ENCODE assay signal across 9 cellular contexts in genomic region chr19:5803441-5803751, GRCh38. TPM values are rescaled to one million over a fixed set of nuclear protein-coding genes. Genes with fewer than 3 reads are reported as not detected.
DNase-seq lines count a peak whose midpoint lies in the region; ATAC-seq, FAIRE-seq and TF ChIP-seq lines count a peak whose summit lies in the region.
"Had no signal": no experiment of that assay in that cellular context is flagged by ENCODE, and none has a peak within 500 bp of the region (broad histone marks: within the 10 kb centered on the region; RNA-seq: fewer than 3 reads in every experiment).

No MANE protein-coding gene starts in this region.

- peaks cover 2 to 7% of the 10 kb centered on the region in 2 experiments for H3K27me3 ChIP-seq in endothelial cell of umbilical vein (ENCODE audit: control insufficient read depth in 2 of 2, insufficient read depth in 2 of 2, low read length in 2 of 2)
- peaks cover 0 to 83% (median 35%) of the 10 kb centered on the region in 3 donors for H3K27me3 ChIP-seq in psoas muscle (ENCODE audit: insufficient read depth in 3 of 3, low read length in 2 of 3)

- H3K9me3 ChIP-seq in endothelial cell of umbilical vein (replicated peaks; ENCODE audit: control insufficient read depth, insufficient read depth, low read length): no peaks in the 10 kb centered on the region
- H3K9me3 ChIP-seq in psoas muscle: no peaks in the 10 kb centered on the region

- no peak overlapping the region for H3K9ac ChIP-seq in endothelial cell of umbilical vein (replicated peaks; ENCODE audit: extremely low read depth, insufficient read depth, low read length)

- peaks cover 2% of the 10 kb centered on the region for H3K9me1 ChIP-seq in endothelial cell of umbilical vein (replicated peaks; ENCODE audit: control insufficient read depth, extremely low read depth, insufficient read depth, low read length)

- TF ChIP-seq POLR2A in GM12891 (IDR thresholded peaks at IDR 0.05; ENCODE audit: low read depth, low read length) (no peak), endothelial cell of umbilical vein (IDR thresholded peaks at IDR 0.05; ENCODE audit: low read depth, low read length) (no peak)

- DNase-seq in GM12891 (ENCODE audit: insufficient read length, low spot score) (no peak), RWPE1 (ENCODE audit: low spot score) (no peak), endothelial cell of umbilical vein (ENCODE audit: low read depth, low spot score) (no peak), psoas muscle (no peak), caudate nucleus (lab: John Stamatoyannopoulos, UW) (no peak)

- no peaks in the 10 kb centered on the region for H4K20me1 ChIP-seq in endothelial cell of umbilical vein (replicated peaks; ENCODE audit: control insufficient read depth, extremely low read depth, insufficient read depth, low read length)

- H3K4me1 ChIP-seq in endothelial cell of umbilical vein (ENCODE audit: control insufficient read depth, extremely low read depth, insufficient read depth, low read length) (peaks cover 5% of the 10 kb centered on the region), psoas muscle (no peaks in the 10 kb centered on the region)

- CTCF ChIA-PET in RWPE1 (lab: Yijun Ruan, JAX): interaction anchor here (0.5 to 1.7 kb wide), 28 partner anchors 8 to 241 kb away, joined by 3 to 20 read pairs (median 4); partner anchors contain the start of genes CAPS, CATSPERD, DUS3L and FUT3
- CTCF ChIA-PET in endothelial cell of umbilical vein (lab: Charles Lee): interaction anchor here (0.5 to 2.3 kb wide), 45 partner anchors 8 to 396 kb away, joined by 3 to 76 read pairs (median 6); partner anchors contain the start of genes CATSPERD, DUS3L, FUT6 and NDUFA11

- TF ChIP-seq CTCF in RWPE1 (conservative IDR thresholded peaks at IDR 0.05; ENCODE audit: low read depth) (no peak), endothelial cell of umbilical vein (IDR thresholded peaks at IDR 0.05; ENCODE audit: extremely low read depth in 1 of 2, insufficient read depth in 1 of 2, low read depth in 1 of 2, low read length in 2 of 2) (no peak), psoas muscle (IDR thresholded peaks at IDR 0.05) (no peak)

- BruUV-seq in endothelial cell of umbilical vein (replicated peaks; lab: Mats Ljungman, UMichigan): no TSS peak

- FAIRE-seq in GM12891 (lab: Jason Lieb, UNC) (peak; percentile 47), endothelial cell of umbilical vein (lab: Jason Lieb, UNC) (no peak)

- dilution Hi-C loops in endothelial cell of umbilical vein (cut with MboI; ENCODE audit: extremely low pct_ligation_motif_present, low sequenced_read_pairs): no loop called here

- no peaks in the 10 kb centered on the region for H3K79me2 ChIP-seq in endothelial cell of umbilical vein (ENCODE audit: control insufficient read depth, insufficient read depth, low read length)

- intact Hi-C loops in endothelial cell of umbilical vein (cut with micrococcal nuclease): loop anchor here (10.0 kb wide), 1 partner anchor 181 kb away; no protein-coding TSS in a partner anchor
- intact Hi-C loops in psoas muscle (cut with DNase I): loop anchor here in 1 of 2 donors (10.0 kb wide), 1 partner anchor 221 kb away; no protein-coding TSS in a partner anchor

- H3K4me3 ChIP-seq in endothelial cell of umbilical vein (replicated peaks in 1 of 3; ENCODE audit: insufficient read depth in 1 of 3, low read depth in 1 of 3, low read length in 3 of 3): peak overlapping the region in 1 of 3 experiments; percentile 2
- H3K4me3 ChIP-seq in psoas muscle: peak overlapping the region; percentile 43

- no peak for ATAC-seq in psoas muscle
- ATAC-seq in GM21529 (IDR thresholded peaks at IDR 0.05; ENCODE audit: unreplicated experiment): no peak
- ATAC-seq in GM18519 (IDR thresholded peaks at IDR 0.05; ENCODE audit: low FRiP score, unreplicated experiment): no peak
- ATAC-seq in HG03039 (IDR thresholded peaks at IDR 0.05; ENCODE audit: unreplicated experiment): no peak

- WGBS in psoas muscle, 3 donors: 4 to 9% (median 7%) methylated on average over 8 of the region's 8 CpGs

- peak overlapping the region; percentile 45 for H3K4me2 ChIP-seq in endothelial cell of umbilical vein (ENCODE audit: insufficient read depth, low read length)

- peak overlapping the region; percentile 78 for H2AFZ ChIP-seq in endothelial cell of umbilical vein (ENCODE audit: low read depth, low read length)

- POLR2A ChIA-PET in RWPE1 (lab: Yijun Ruan, JAX; ENCODE audit: low non-redundant PET) (interaction anchor here (1.2 kb wide), 1 partner anchor 24 kb away, joined by 4 read pairs; no protein-coding TSS in a partner anchor), endothelial cell of umbilical vein (lab: Charles Lee) (interaction anchor here (0.9 to 1.1 kb wide), 3 partner anchors 25 to 164 kb away, joined by 3 to 14 read pairs (median 4); partner anchors contain the start of gene VMAC)

- H3K27ac ChIP-seq in RWPE1 (peak overlapping the region; percentile 39; the same call in 1 of the 2 replicates), endothelial cell of umbilical vein (ENCODE audit: insufficient read depth, low read depth, low read length) (no peak overlapping the region), psoas muscle (no peak overlapping the region), caudate nucleus (ENCODE audit: low read depth, low read length) (no peak overlapping the region)

- H3K36me3 ChIP-seq in endothelial cell of umbilical vein (ENCODE audit: control insufficient read depth in 2 of 2, extremely low read depth in 1 of 2, insufficient read depth in 2 of 2, low read length in 2 of 2) (no peaks in the 10 kb centered on the region), psoas muscle (ENCODE audit: insufficient read depth in 1 of 2, low read depth in 1 of 2) (no peaks in the 10 kb centered on the region)

TF ChIP-seq in endothelial cell of umbilical vein, 7 proteins besides CTCF, POLR2A, EP300 and RAD21 (continues in another document):
- no peak for TF ChIP-seq EZH2 (IDR thresholded peaks at IDR 0.05; ENCODE audit: borderline replicate concordance, low read depth, low read length, severe bottlenecking)

RNA-seq across cellular contexts. Expression of gene NRTN, which starts 1.5 kb away (rescaled TPM):
- 0.08 TPM for polyA plus RNA-seq in GM12891 (2012; ENCODE audit: low read depth, missing spikeins)
- total RNA-seq in endothelial cell of umbilical vein: 0.30 TPM in 1 of 2 replicates, not detected in the other
- 0.41 TPM in 2 replicates for polyA plus RNA-seq in endothelial cell of umbilical vein
- 0.08 and 0.11 TPM in 2 replicates for polyA plus RNA-seq in endothelial cell of umbilical vein (2011; cell fraction: cytosol; rRNA removed)
- not detected in 2 replicates for polyA plus RNA-seq in endothelial cell of umbilical vein (2011; cell fraction: nucleus; rRNA removed)
- not detected in 2 replicates for polyA plus RNA-seq in endothelial cell of umbilical vein (2012)
- polyA minus RNA-seq in endothelial cell of umbilical vein: 0.30 TPM in 1 of 2 replicates, not detected in the other
- not detected for polyA minus RNA-seq in endothelial cell of umbilical vein (2011; cell fraction: cytosol; rRNA and poly(A)+ RNA removed)
- polyA minus RNA-seq in endothelial cell of umbilical vein (2011; cell fraction: nucleus; rRNA and poly(A)+ RNA removed): not detected in 2 replicates
- total RNA-seq in psoas muscle: not detected
- polyA plus RNA-seq in psoas muscle: not detected
- total RNA-seq: LHCN-M2 had no signal

RNA-seq across cellular contexts. Expression of gene DUS3L, which starts 12.4 kb away (rescaled TPM):
- polyA plus RNA-seq in GM12891 (2012; ENCODE audit: low read depth, missing spikeins): 7.6 TPM
- total RNA-seq in endothelial cell of umbilical vein: 38.9 and 40.8 TPM in 2 replicates
- 25.8 and 29.7 TPM in 2 replicates for polyA plus RNA-seq in endothelial cell of umbilical vein
- polyA plus RNA-seq in endothelial cell of umbilical vein (2011; cell fraction: cytosol; rRNA removed): 12.3 and 14.3 TPM in 2 replicates
- 106 and 108 TPM in 2 replicates for polyA plus RNA-seq in endothelial cell of umbilical vein (2011; cell fraction: nucleus; rRNA removed)
- 19.2 and 29.3 TPM in 2 replicates for polyA plus RNA-seq in endothelial cell of umbilical vein (2012)
- 9.6 and 20.0 TPM in 2 replicates for polyA minus RNA-seq in endothelial cell of umbilical vein
- 36.2 TPM for polyA minus RNA-seq in endothelial cell of umbilical vein (2011; cell fraction: cytosol; rRNA and poly(A)+ RNA removed)
- polyA minus RNA-seq in endothelial cell of umbilical vein (2011; cell fraction: nucleus; rRNA and poly(A)+ RNA removed): 18.2 and 42.1 TPM in 2 replicates
- 10 to 100 TPM; 13.4 to 29.9 (median 20.6) TPM for total RNA-seq in psoas muscle
- 10 to 100 TPM; 23.2 to 40.1 (median 26.8) TPM for polyA plus RNA-seq in psoas muscle

RNA-seq across cellular contexts. Expression of gene PRR22, which starts 18.9 kb away (rescaled TPM):
- 1.0 TPM for polyA plus RNA-seq in GM12891 (2012; ENCODE audit: low read depth, missing spikeins)
- total RNA-seq in endothelial cell of umbilical vein (3.4 and 3.6 TPM in 2 replicates), psoas muscle (1 to 10 TPM in 3 of 4 donors, under 1 TPM in 1; 0.92 to 2.3 (median 1.5) TPM)
- polyA plus RNA-seq in endothelial cell of umbilical vein (1.4 and 2.0 TPM in 2 replicates), psoas muscle (1 to 10 TPM in 1 of 3 donors, under 1 TPM in 2; 0.57 to 2.7 (median 0.87) TPM)
- 0.18 and 0.39 TPM in 2 replicates for polyA plus RNA-seq in endothelial cell of umbilical vein (2011; cell fraction: cytosol; rRNA removed)
- polyA plus RNA-seq in endothelial cell of umbilical vein (2011; cell fraction: nucleus; rRNA removed): 5.1 and 5.3 TPM in 2 replicates
- polyA plus RNA-seq in endothelial cell of umbilical vein (2012): 0.93 and 1.0 TPM in 2 replicates
- polyA minus RNA-seq in endothelial cell of umbilical vein: 0.15 and 0.61 TPM in 2 replicates
- polyA minus RNA-seq in endothelial cell of umbilical vein (2011; cell fraction: cytosol; rRNA and poly(A)+ RNA removed): 1.1 TPM
- 1.1 and 3.2 TPM in 2 replicates for polyA minus RNA-seq in endothelial cell of umbilical vein (2011; cell fraction: nucleus; rRNA and poly(A)+ RNA removed)

RNA-seq across cellular contexts. Expression of gene FUT6, which starts 36.1 kb away (rescaled TPM):
- polyA plus RNA-seq in GM12891 (2012; ENCODE audit: low read depth, missing spikeins): not detected
- not detected in 2 replicates for total RNA-seq in endothelial cell of umbilical vein
- polyA plus RNA-seq in endothelial cell of umbilical vein: not detected in 2 replicates
- not detected in 2 replicates for polyA plus RNA-seq in endothelial cell of umbilical vein (2011; cell fraction: cytosol; rRNA removed)
- not detected in 2 replicates for polyA plus RNA-seq in endothelial cell of umbilical vein (2011; cell fraction: nucleus; rRNA removed)
- not detected in 2 replicates for polyA plus RNA-seq in endothelial cell of umbilical vein (2012)
- not detected in 2 replicates for polyA minus RNA-seq in endothelial cell of umbilical vein
- polyA minus RNA-seq in endothelial cell of umbilical vein (2011; cell fraction: cytosol; rRNA and poly(A)+ RNA removed): not detected
- not detected in 2 replicates for polyA minus RNA-seq in endothelial cell of umbilical vein (2011; cell fraction: nucleus; rRNA and poly(A)+ RNA removed)
- not detected for total RNA-seq in psoas muscle
- under 1 TPM in 2 of 3 donors, not detected in 1; 0.03 TPM for polyA plus RNA-seq in psoas muscle
- total RNA-seq: LHCN-M2 had no signal

RNA-seq across cellular contexts. Expression of gene FUT3, which starts 47.9 kb away (rescaled TPM):
- 0.14 TPM for polyA plus RNA-seq in GM12891 (2012; ENCODE audit: low read depth, missing spikeins)
- total RNA-seq in endothelial cell of umbilical vein (not detected in 2 replicates), psoas muscle (under 1 TPM in 1 of 4 donors, not detected in 3; 0.19 TPM)
- polyA plus RNA-seq in endothelial cell of umbilical vein (not detected in 2 replicates), psoas muscle (under 1 TPM in 1 of 3 donors, not detected in 2; 0.03 TPM)
- not detected in 2 replicates for polyA plus RNA-seq in endothelial cell of umbilical vein (2011; cell fraction: cytosol; rRNA removed)
- polyA plus RNA-seq in endothelial cell of umbilical vein (2011; cell fraction: nucleus; rRNA removed): not detected in 2 replicates
- not detected in 2 replicates for polyA plus RNA-seq in endothelial cell of umbilical vein (2012)
- polyA minus RNA-seq in endothelial cell of umbilical vein: not detected in 2 replicates
- polyA minus RNA-seq in endothelial cell of umbilical vein (2011; cell fraction: cytosol; rRNA and poly(A)+ RNA removed): not detected
- not detected in 2 replicates for polyA minus RNA-seq in endothelial cell of umbilical vein (2011; cell fraction: nucleus; rRNA and poly(A)+ RNA removed)
- total RNA-seq: LHCN-M2 had no signal
